In the genomic region with DNA sequence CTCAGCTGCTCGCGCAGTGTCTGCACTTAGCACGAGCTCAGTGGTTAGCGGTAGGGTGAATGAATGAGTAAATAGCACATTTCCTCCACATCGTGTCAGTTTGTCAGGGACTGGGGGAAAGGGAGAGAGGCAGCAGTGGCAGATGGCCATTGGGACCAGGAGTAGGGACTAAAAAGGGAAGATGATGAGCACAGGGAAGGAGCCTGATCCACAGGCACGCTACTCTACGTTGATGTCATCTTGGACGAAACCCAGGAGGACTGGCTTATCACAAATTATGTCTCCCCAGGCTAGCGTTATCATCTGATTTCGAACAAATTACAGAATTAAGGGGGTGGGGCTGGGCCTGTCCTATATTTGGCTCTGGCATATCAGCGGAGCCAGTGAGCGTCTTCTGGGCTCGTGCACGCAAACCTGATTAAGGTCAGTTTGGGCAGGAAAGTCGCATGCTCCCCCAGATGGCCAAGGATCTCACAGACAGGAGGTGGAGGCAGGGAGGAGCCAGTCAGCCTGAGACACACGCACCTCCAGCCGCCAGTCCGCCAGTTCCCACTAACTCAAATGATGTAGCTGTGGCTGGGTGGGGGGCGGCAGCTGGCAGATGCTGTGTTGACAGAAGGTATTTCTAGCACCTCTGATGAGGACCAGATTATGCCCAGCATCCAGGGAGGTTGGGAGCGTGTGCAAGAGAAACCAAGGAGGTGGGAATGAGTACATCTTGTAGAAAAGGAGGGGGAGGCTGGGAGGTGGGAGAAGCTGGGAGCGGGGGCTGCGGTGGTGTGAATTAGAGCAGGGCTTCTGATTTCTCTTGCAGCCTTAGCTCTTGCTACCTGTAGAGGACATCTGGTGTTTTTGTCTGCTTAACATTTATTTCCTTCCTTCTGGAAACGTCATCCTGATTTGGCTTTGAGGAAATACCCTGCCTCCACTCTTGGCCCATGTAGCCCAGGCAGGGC, we compare ENCODE assay signal across 12 cellular contexts.
DNase-seq lines count a peak whose midpoint lies in the region; ATAC-seq and TF ChIP-seq lines count a peak whose summit lies in the region.
"Had no signal": no experiment of that assay in that cellular context is flagged by ENCODE, and none has a peak within 500 bp of the region (broad histone marks: within the 10 kb centered on the region; RNA-seq: fewer than 3 reads in every experiment).

No MANE protein-coding gene starts in this region.

- H3K4me3 ChIP-seq in Peyer's patch = no peak overlapping the region
- H3K4me3 ChIP-seq: spleen had no signal

- no peaks in the 10 kb centered on the region for H3K27me3 ChIP-seq in Peyer's patch
- H3K27me3 ChIP-seq: spleen had no signal

- H3K27ac Mint-ChIP-seq in endothelial cell (ENCODE audit: unreplicated experiment) = peak overlapping the region; percentile 98
- H3K27ac Mint-ChIP-seq: activated CD8-positive, alpha-beta memory T cell treated with anti-CD3 and anti-CD28 coated beads, Interleukin-2, amount 10 ng/mL, durations not matched to agents 7 days and 5 days; endodermal cell had no signal

- in situ Hi-C loops in G401 (cut with HindIII; ENCODE audit: low sequenced_read_pairs) = no loop called here

- no peak overlapping the region for H3K27ac ChIP-seq in Peyer's patch

- peaks cover 0 to 13% (median 0%) of the 10 kb centered on the region in 4 donors for H3K4me1 ChIP-seq in Peyer's patch

- no peaks in the 10 kb centered on the region for H3K36me3 Mint-ChIP-seq in endothelial cell (ENCODE audit: low read depth, unreplicated experiment)
- H3K36me3 Mint-ChIP-seq: activated CD8-positive, alpha-beta memory T cell treated with anti-CD3 and anti-CD28 coated beads, Interleukin-2, amount 10 ng/mL, durations not matched to agents 7 days and 5 days had no signal

- H3K9me3 Mint-ChIP-seq in endothelial cell (ENCODE audit: unreplicated experiment) = no peaks in the 10 kb centered on the region
- H3K9me3 Mint-ChIP-seq: endodermal cell had no signal

- no peak for TF ChIP-seq POLR2A in Peyer's patch (IDR thresholded peaks at IDR 0.05)

- peaks cover 14% of the 10 kb centered on the region for H3K27me3 Mint-ChIP-seq in endothelial cell (ENCODE audit: unreplicated experiment)
- H3K27me3 Mint-ChIP-seq: activated CD8-positive, alpha-beta memory T cell treated with anti-CD3 and anti-CD28 coated beads, Interleukin-2, amount 10 ng/mL, durations not matched to agents 7 days and 5 days had no signal

- H3K4me3 Mint-ChIP-seq in endothelial cell (ENCODE audit: unreplicated experiment) = peak overlapping the region; percentile 59
- H3K4me3 Mint-ChIP-seq: activated CD8-positive, alpha-beta memory T cell treated with anti-CD3 and anti-CD28 coated beads, Interleukin-2, amount 10 ng/mL, durations not matched to agents 7 days and 5 days; endodermal cell had no signal

- H3K9me3 ChIP-seq in Peyer's patch = no peaks in the 10 kb centered on the region
- H3K9me3 ChIP-seq: spleen had no signal

- DNase-seq in G401 (ENCODE audit: low spot score) (peak; percentile 91), NCI-H524 treated with DMSO at 0.1 percent for 48 hours (lab: John Stamatoyannopoulos, UW) (peak; percentile 96), endothelial cell (ENCODE audit: low spot score) (no peak), omental fat pad (ENCODE audit: low spot score) (no peak), SHP77 (lab: John Stamatoyannopoulos, UW) (no peak), Peyer's patch (no peak)
- DNase-seq: activated CD8-positive, alpha-beta memory T cell treated with anti-CD3 and anti-CD28 coated beads, Interleukin-2, amount 10 ng/mL, durations not matched to agents 7 days and 5 days; amniotic stem cell; endodermal cell; Karpas-422; spleen had no signal

- peaks cover 57% of the 10 kb centered on the region for H3K4me1 Mint-ChIP-seq in endothelial cell (ENCODE audit: unreplicated experiment)
- H3K4me1 Mint-ChIP-seq: endodermal cell had no signal

- ATAC-seq in omental fat pad (ENCODE audit: low FRiP score) (peak; percentile 66), GM18498 (IDR thresholded peaks at IDR 0.05; ENCODE audit: unreplicated experiment) (no peak)
- ATAC-seq: activated CD8-positive, alpha-beta memory T cell treated with anti-CD3 and anti-CD28 coated beads, Interleukin-2, amount 10 ng/mL, durations not matched to agents 7 days and 5 days had no signal

- H3K36me3 ChIP-seq in Peyer's patch = no peaks in the 10 kb centered on the region
- H3K36me3 ChIP-seq: spleen had no signal

- no peak for TF ChIP-seq CTCF in endothelial cell (IDR thresholded peaks at IDR 0.05; ENCODE audit: unreplicated experiment)
- no peak for TF ChIP-seq CTCF in omental fat pad (IDR thresholded peaks at IDR 0.05)
- no peak for TF ChIP-seq CTCF in Peyer's patch (IDR thresholded peaks at IDR 0.05)

Comparison
In these comparisons a context has a peak if more than half of its experiments do, and no peak if none do; other contexts are left out.
1. DNase-seq: peak in G401 (single experiment) and NCI-H524 treated with DMSO at 0.1 percent for 48 hours (single experiment); none in endothelial cell (single experiment), omental fat pad (single experiment), SHP77 (0 of 2) and Peyer's patch (0 of 3).